Comparison of ENCODE assay signal across 18 cellular contexts in genomic region chr7:157044151-157044687, GRCh38. TPM values are rescaled to one million over a fixed set of nuclear protein-coding genes. Genes with fewer than 3 reads are reported as not detected.
DNase-seq lines count a peak whose midpoint lies in the region; TF ChIP-seq lines count a peak whose summit lies in the region.
"Had no signal": no experiment of that assay in that cellular context is flagged by ENCODE, and none has a peak within 500 bp of the region (broad histone marks: within the 10 kb centered on the region; RNA-seq: fewer than 3 reads in every experiment).

No MANE protein-coding gene starts in this region.

- DNase-seq in Daoy (ENCODE audit: low read depth) (peak; percentile 68), HL-60 (ENCODE audit: low read depth in 1 of 2, low spot score in 1 of 2) (no peak), chondrocyte (ENCODE audit: low spot score) (no peak), osteoblast (ENCODE audit: insufficient read length, low spot score, missing footprints) (peak; percentile 63), nucleus accumbens (lab: John Stamatoyannopoulos, UW) (no peak), KBM-7 (no peak), activated T-cell treated with anti-CD3 and anti-CD28 coated beads for 4 hours (no peak), DMS 273 treated with DMSO at 0.1 percent for 48 hours (lab: John Stamatoyannopoulos, UW) (no peak)
- DNase-seq: BE2C; CD4-positive, alpha-beta T cell; DMS53; NCI-H1105 treated with DMSO at 0.1 percent for 48 hours; NCI-H187 treated with DMSO at 0.1 percent for 48 hours; NCI-H2171; NCI-H748 treated with DMSO at 0.1 percent for 48 hours had no signal

- no peaks in the 10 kb centered on the region for H3K9me3 ChIP-seq in osteoblast (ENCODE audit: low read depth, low read length)
- H3K9me3 ChIP-seq: BE2C, SJSA1 had no signal

- no peaks in the 10 kb centered on the region for H3K36me3 Mint-ChIP-seq in chondrocyte (ENCODE audit: low read depth)
- H3K36me3 Mint-ChIP-seq: IgD-negative memory B cell had no signal

- peaks cover 17% of the 10 kb centered on the region for H3K27me3 Mint-ChIP-seq in chondrocyte (ENCODE audit: low read depth)

- peak overlapping the region; percentile 51 for H2AFZ ChIP-seq in osteoblast (ENCODE audit: low read length)

- TF ChIP-seq CTCF in HL-60 (IDR thresholded peaks at IDR 0.05; ENCODE audit: insufficient read depth, low read length) (no peak), chondrocyte (IDR thresholded peaks at IDR 0.05) (no peak), osteoblast (IDR thresholded peaks at IDR 0.05; ENCODE audit: extremely low read depth, low read depth, low read length) (no peak)

- no peaks in the 10 kb centered on the region for H3K79me2 ChIP-seq in osteoblast (ENCODE audit: insufficient read depth, low read length)

- H3K27ac Mint-ChIP-seq in chondrocyte (ENCODE audit: unreplicated experiment), result peak overlapping the region; percentile 71
- H3K27ac Mint-ChIP-seq: CD4-positive, alpha-beta T cell; IgD-negative memory B cell had no signal

- in situ Hi-C loops in KBM-7 (cut with MboI; ENCODE audit: low pct_unique_long_range_greater_than_20kb, low sequenced_read_pairs), result no loop called here

- no peaks in the 10 kb centered on the region for H3K9me3 Mint-ChIP-seq in chondrocyte (ENCODE audit: low read depth)
- H3K9me3 Mint-ChIP-seq: CD4-positive, alpha-beta T cell; IgD-negative memory B cell had no signal

- H3K27me3 ChIP-seq in HL-60 (ENCODE audit: insufficient read depth, poor library complexity, severe bottlenecking), result no peaks in the 10 kb centered on the region
- peaks cover 5% of the 10 kb centered on the region for H3K27me3 ChIP-seq in osteoblast (ENCODE audit: insufficient read depth, low read length)

- no peaks in the 10 kb centered on the region for H4K20me1 ChIP-seq in osteoblast (ENCODE audit: insufficient read depth, low read length)

- H3K4me3 Mint-ChIP-seq in chondrocyte (ENCODE audit: unreplicated experiment), result peak overlapping the region; percentile 38
- H3K4me3 Mint-ChIP-seq: CD4-positive, alpha-beta T cell; IgD-negative memory B cell had no signal

- no peak overlapping the region for H3K4me3 ChIP-seq in HL-60 (replicated peaks; ENCODE audit: insufficient read depth, low read length)
- H3K4me3 ChIP-seq in osteoblast (ENCODE audit: insufficient read depth, low read length), result peak overlapping the region; percentile 22
- H3K4me3 ChIP-seq: GM12878, SJSA1 had no signal

- H3K4me1 Mint-ChIP-seq in chondrocyte (ENCODE audit: low read depth), result peaks cover 4% of the 10 kb centered on the region
- H3K4me1 Mint-ChIP-seq: IgD-negative memory B cell had no signal

- no peaks in the 10 kb centered on the region for H3K36me3 ChIP-seq in osteoblast (ENCODE audit: insufficient read depth, low read length)
- H3K36me3 ChIP-seq: BE2C, SJSA1 had no signal

- H3K4me2 ChIP-seq in osteoblast (ENCODE audit: insufficient read depth, low read length), result peak overlapping the region; percentile 51

- H3K27ac ChIP-seq in HL-60 (replicated peaks) (peak overlapping the region; percentile 16), osteoblast (ENCODE audit: low read depth, low read length) (no peak overlapping the region)
- H3K27ac ChIP-seq: SJSA1 had no signal

- H3K4me1 ChIP-seq in osteoblast (ENCODE audit: insufficient read depth, low read length), result no peaks in the 10 kb centered on the region
- H3K4me1 ChIP-seq: SJSA1 had no signal

RNA-seq across cellular contexts. Expression of gene MNX1, which starts 33.8 kb away (rescaled TPM):
- total RNA-seq in Daoy (2014; rRNA removed; shearing (Covaris generic)), result 4.4 and 6.3 TPM in 2 replicates
- total RNA-seq in chondrocyte (not detected in 3 replicates), osteoblast (not detected in 2 replicates)
- total RNA-seq: SJSA1 had no signal

Comparison
In these comparisons a context has a peak if more than half of its experiments do, and no peak if none do; other contexts are left out.
1. DNase-seq: peak in Daoy (single experiment) and osteoblast (single experiment); none in HL-60 (0 of 2), chondrocyte (single experiment), nucleus accumbens (0 of 56), KBM-7 (single experiment), activated T-cell treated with anti-CD3 and anti-CD28 coated beads for 4 hours (single experiment) and DMS 273 treated with DMSO at 0.1 percent for 48 hours (single experiment).